31 cellular contexts compared by ENCODE assay signal in genomic region chr3:146371902-146372301, GRCh38.
"Had no signal": no experiment of that assay in that cellular context is flagged by ENCODE, and none has a peak within 500 bp of the region (broad histone marks: within the 10 kb centered on the region; RNA-seq: fewer than 3 reads in every experiment).

No MANE protein-coding gene starts in this region.

- H3K27me3 Mint-ChIP-seq: progenitor cell of endocrine pancreas; stimulated activated naive B cell treated with anti-CD40 and anti-IgM and Interleukin-4, amounts not matched to agents 10 μg/mL and 1 μg/mL and 100 μg/mL, for 72 hours; stimulated activated naive CD8-positive, alpha-beta T cell treated with anti-CD3 and anti-CD28 coated beads, Interleukin-15, Interleukin-2, amounts not matched to agents 100 ng/mL and 50 ng/mL, for 24 hours had no signal

- H3K36me3 Mint-ChIP-seq: natural killer cell, neural progenitor cell had no signal

- H3K4me3 ChIP-seq: neural progenitor cell, ovary, psoas muscle, skin epidermis, smooth muscle cell, spleen, stomach, thoracic aorta, thyroid gland, tibial nerve, upper lobe of left lung, vagina had no signal

- FAIRE-seq: urothelium cell line had no signal

- H3K27me3 ChIP-seq: neural progenitor cell, ovary, spleen, stomach, thyroid gland, tibial nerve, upper lobe of left lung, vagina had no signal

- H3K4me3 Mint-ChIP-seq: naive thymus-derived CD4-positive, alpha-beta T cell; natural killer cell; nephron; neural progenitor cell; stimulated activated naive B cell treated with anti-CD40 and anti-IgM and Interleukin-4, amounts not matched to agents 10 μg/mL and 1 μg/mL and 100 μg/mL, for 72 hours; stimulated activated naive CD8-positive, alpha-beta T cell treated with anti-CD3 and anti-CD28 coated beads, Interleukin-15, Interleukin-2, amounts not matched to agents 100 ng/mL and 50 ng/mL, for 24 hours had no signal

- H3K9ac ChIP-seq: neural progenitor cell, parathyroid adenoma had no signal

- H3K27ac ChIP-seq: neural progenitor cell, ovary, parathyroid adenoma, psoas muscle, skin epidermis, spleen, stomach, thoracic aorta, thyroid gland, tibial nerve, upper lobe of left lung, vagina had no signal

- H3K4me2 ChIP-seq: neural progenitor cell, smooth muscle cell had no signal

- H3K36me3 ChIP-seq: neural progenitor cell, ovary, spleen, stomach, thoracic aorta, thyroid gland, tibial nerve, upper lobe of left lung, vagina had no signal

- H3K27ac Mint-ChIP-seq: naive thymus-derived CD4-positive, alpha-beta T cell; natural killer cell; nephron; neural progenitor cell; progenitor cell of endocrine pancreas; stimulated activated naive B cell treated with anti-CD40 and anti-IgM and Interleukin-4, amounts not matched to agents 10 μg/mL and 1 μg/mL and 100 μg/mL, for 72 hours; stimulated activated naive CD8-positive, alpha-beta T cell treated with anti-CD3 and anti-CD28 coated beads, Interleukin-15, Interleukin-2, amounts not matched to agents 100 ng/mL and 50 ng/mL, for 24 hours had no signal

- ATAC-seq: naive thymus-derived CD4-positive, alpha-beta T cell; natural killer cell; psoas muscle; right cardiac atrium; sciatic nerve; stimulated activated naive B cell treated with anti-CD40 and anti-IgM and Interleukin-4, amounts not matched to agents 10 μg/mL and 1 μg/mL and 100 μg/mL, for 72 hours had no signal

- H3K4me1 Mint-ChIP-seq: naive thymus-derived CD4-positive, alpha-beta T cell; natural killer cell; stimulated activated naive B cell treated with anti-CD40 and anti-IgM and Interleukin-4, amounts not matched to agents 10 μg/mL and 1 μg/mL and 100 μg/mL, for 72 hours had no signal

- H3K9me3 ChIP-seq: ovary, psoas muscle, thyroid gland, vagina had no signal

- H2AFZ ChIP-seq: neural progenitor cell, parathyroid adenoma had no signal

- H3K4me1 ChIP-seq: parathyroid adenoma, psoas muscle, spleen, stomach, thyroid gland, upper lobe of left lung, vagina had no signal

- H3K79me2 ChIP-seq: parathyroid adenoma had no signal

- DNase-seq: naive thymus-derived CD4-positive, alpha-beta T cell; natural killer cell; occipital lobe; ovary; posterior cingulate gyrus; psoas muscle; right cardiac atrium; spleen; stimulated activated CD4-positive, alpha-beta T cell treated with anti-CD3 and anti-CD28 coated beads, Interleukin-12 subunit alpha, Interleukin-12 subunit beta, amount 100 ng/mL, for 4 hours; stimulated activated CD4-positive, alpha-beta T cell treated with anti-CD3 and anti-CD28 coated beads, Interleukin-1b, Interleukin-23, amount 100 ng/mL, for 48 hours; stimulated activated CD4-positive, alpha-beta T cell treated with anti-CD3 and anti-CD28 coated beads, Interleukin-4, amount 100 ng/mL, for 1 hour; stimulated activated CD4-positive, alpha-beta T cell treated with anti-CD3 and anti-CD28 coated beads, Interleukin-4, amount 100 ng/mL, for 4 hours; stimulated activated CD8-positive, alpha-beta memory T cell treated with anti-CD3 and anti-CD28 coated beads, Interleukin-4, amount 100 ng/mL, for 48 hours; stimulated activated naive B cell treated with anti-CD40 and anti-IgM and Interleukin-4, amounts not matched to agents 10 μg/mL and 1 μg/mL and 100 μg/mL, for 72 hours; stimulated activated naive CD4-positive, alpha-beta T cell treated with Interleukin-2 at 50 U/mL for 16 hours; stomach; thyroid gland; trophoblast cell; upper lobe of left lung had no signal
